ENCODE assay signal across 9 cellular contexts in the genomic region with DNA sequence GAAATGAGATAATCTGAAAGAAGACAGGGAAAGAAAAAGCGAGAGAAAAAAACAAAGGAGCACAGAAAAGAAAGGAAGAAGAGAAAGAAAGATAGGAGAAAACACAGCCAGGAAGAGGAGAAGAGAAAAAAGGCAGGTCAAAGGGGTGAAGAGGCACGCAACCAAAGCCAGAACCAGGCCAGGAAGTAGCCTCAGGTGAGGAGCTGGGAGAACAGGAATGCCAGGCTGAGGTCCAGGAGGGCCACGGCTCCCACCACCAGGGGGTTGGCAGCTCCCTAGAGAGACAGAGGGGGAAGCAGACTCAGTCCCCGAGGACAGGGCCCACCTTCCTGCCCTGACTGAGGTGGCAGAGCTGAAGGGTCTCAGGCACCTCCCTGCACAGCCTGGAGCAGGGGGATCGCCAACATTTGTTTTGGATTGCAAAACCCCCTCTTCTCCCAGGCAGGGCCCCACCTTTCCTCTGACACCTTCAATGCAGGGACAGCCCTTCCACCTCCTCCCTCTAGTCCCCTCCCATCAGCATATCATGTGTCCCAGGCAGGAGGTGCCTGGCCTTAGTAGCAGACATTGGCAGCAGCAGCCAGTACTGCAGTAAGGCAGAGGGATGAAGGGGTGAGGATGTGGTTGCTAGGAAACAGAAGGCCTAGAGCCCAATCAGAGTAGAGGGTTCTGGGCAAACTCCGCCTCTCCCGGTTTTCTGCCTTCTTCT. TPM values are rescaled to one million over a fixed set of nuclear protein-coding genes. Genes with fewer than 3 reads are reported as not detected.
DNase-seq lines count a peak whose midpoint lies in the region; ATAC-seq and TF ChIP-seq lines count a peak whose summit lies in the region.
"Had no signal": no experiment of that assay in that cellular context is flagged by ENCODE, and none has a peak within 500 bp of the region (broad histone marks: within the 10 kb centered on the region; RNA-seq: fewer than 3 reads in every experiment).

No MANE protein-coding gene starts in this region.

- H3K4me2 ChIP-seq in Loucy (ENCODE audit: low read depth, low read length, poor library complexity, severe bottlenecking), result peak overlapping the region; percentile 90

- no peak for TF ChIP-seq CTCF in Loucy (conservative IDR thresholded peaks at IDR 0.05; ENCODE audit: low read length)
- no peak for TF ChIP-seq CTCF in mesothelial cell of epicardium (IDR thresholded peaks at IDR 0.05; ENCODE audit: unreplicated experiment)
- no peak for TF ChIP-seq CTCF in gastroesophageal sphincter (IDR thresholded peaks at IDR 0.05)

- peaks cover 25% of the 10 kb centered on the region for H3K79me2 ChIP-seq in Loucy (ENCODE audit: insufficient read depth, low read length)

- H3K27me3 ChIP-seq in Loucy (ENCODE audit: insufficient read depth, low read length, poor library complexity, severe bottlenecking), result no peaks in the 10 kb centered on the region
- H3K27me3 ChIP-seq in gastroesophageal sphincter, result peaks cover 42% of the 10 kb centered on the region
- no peaks in the 10 kb centered on the region for H3K27me3 ChIP-seq in right cardiac atrium (ENCODE audit: control insufficient read depth, insufficient read depth)

- TF ChIP-seq EP300 in gastroesophageal sphincter (IDR thresholded peaks at IDR 0.05), result no peak

- peak overlapping the region; percentile 83 for H3K9ac ChIP-seq in Loucy (ENCODE audit: low read depth, low read length, poor library complexity, severe bottlenecking)

- H3K27me3 Mint-ChIP-seq in mesothelial cell of epicardium (ENCODE audit: low read depth), result peaks cover 32% of the 10 kb centered on the region

- H3K4me1 Mint-ChIP-seq in mesothelial cell of epicardium, result peaks cover 33% of the 10 kb centered on the region

- 56 to 60% methylated on average over 3 to 5 of the region's 7 CpGs for WGBS in gastroesophageal sphincter (ENCODE audit: low coverage in 1 of 2), 2 donors
- WGBS in right cardiac atrium, result 65% methylated on average over 7 of the region's 7 CpGs

- DNase-seq in ELF-1 (ENCODE audit: low read depth, low spot score) (peak; percentile 77), anterior cingulate cortex (lab: John Stamatoyannopoulos, UW) (peak in 49 of 58 donors; percentile 22 to 94 (median 69)), mesothelial cell of epicardium (ENCODE audit: low spot score in 2 of 2, unreplicated experiment in 2 of 2) (no peak), right cardiac atrium (no peak), GM19238 (ENCODE audit: insufficient read length, low spot score) (no peak)

- peak overlapping the region; percentile 83 for H3K27ac Mint-ChIP-seq in mesothelial cell of epicardium

- H3K9me3 Mint-ChIP-seq in mesothelial cell of epicardium, result no peaks in the 10 kb centered on the region

- H3K4me1 ChIP-seq in Loucy (ENCODE audit: insufficient read depth, low read length, poor library complexity, severe bottlenecking) (peaks cover 36% of the 10 kb centered on the region), gastroesophageal sphincter (peaks cover 0 to 19% (median 0%) of the 10 kb centered on the region in 3 donors), right cardiac atrium (ENCODE audit: control insufficient read depth, insufficient read depth, low read length) (no peaks in the 10 kb centered on the region)

- no peak overlapping the region for H3K4me3 ChIP-seq in Loucy (ENCODE audit: low read length, poor library complexity, severe bottlenecking)
- H3K4me3 ChIP-seq in gastroesophageal sphincter, result no peak overlapping the region
- no peak overlapping the region for H3K4me3 ChIP-seq in right cardiac atrium (ENCODE audit: low read length)

- intact Hi-C loops in right cardiac atrium (cut with DNase I), result loop anchor here in 2 of 4 donors (10.0 kb wide), 1 partner anchor 245 kb away; a partner anchor contains a TSS

- no peak for TF ChIP-seq POLR2A in gastroesophageal sphincter (IDR thresholded peaks at IDR 0.05)

- peaks cover 15% of the 10 kb centered on the region for H4K20me1 ChIP-seq in Loucy (ENCODE audit: insufficient read depth, low read length, poor library complexity, severe bottlenecking)

- H3K4me3 Mint-ChIP-seq in mesothelial cell of epicardium, result no peak overlapping the region

- H3K27ac ChIP-seq in gastroesophageal sphincter, result no peak overlapping the region
- H3K27ac ChIP-seq in right cardiac atrium (ENCODE audit: low read length), result no peak overlapping the region

- H3K9me3 ChIP-seq in Loucy (ENCODE audit: insufficient read depth, low read depth, low read length), result no peaks in the 10 kb centered on the region
- H3K9me3 ChIP-seq in gastroesophageal sphincter, result no peaks in the 10 kb centered on the region
- no peaks in the 10 kb centered on the region for H3K9me3 ChIP-seq in right cardiac atrium (ENCODE audit: control insufficient read depth, low read length)

- H2AFZ ChIP-seq in Loucy (ENCODE audit: low read length), result 0 out of 2 replicates have a peak overlapping the region, but pooled peaks have one; percentile 13

- H3F3A ChIP-seq in Loucy (ENCODE audit: low read depth), result peaks cover 8% of the 10 kb centered on the region; the same call in 1 of the 2 replicates

- H3K36me3 ChIP-seq in Loucy (ENCODE audit: insufficient read depth, low read length) (peaks cover 12% of the 10 kb centered on the region; the same call in 1 of the 2 replicates), gastroesophageal sphincter (no peaks in the 10 kb centered on the region)

- ATAC-seq in gastroesophageal sphincter (no peak), right cardiac atrium (no peak), GM19455 (IDR thresholded peaks at IDR 0.05; ENCODE audit: unreplicated experiment) (no peak)

- H3K9me2 ChIP-seq in Loucy (replicated peaks; ENCODE audit: low read depth, low read length), result no peaks in the 10 kb centered on the region

- no peaks in the 10 kb centered on the region for H3K36me3 Mint-ChIP-seq in mesothelial cell of epicardium

RNA-seq across cellular contexts. Expression of a gene that starts 2.0 kb away (rescaled TPM):
- total RNA-seq in mesothelial cell of epicardium (268 to 271 TPM (median 269 TPM) in 3 replicates), gastroesophageal sphincter (10 to 100 TPM in 3 of 4 donors, 1 to 10 TPM in 1; 7.2 to 43.1 (median 21.9) TPM), right cardiac atrium (10 to 100 TPM; 13.8 to 17.9 (median 15.4) TPM)
- 12.9 TPM for polyA plus RNA-seq in right cardiac atrium

RNA-seq across cellular contexts. Expression of a gene that starts 9.0 kb away (rescaled TPM):
- total RNA-seq in mesothelial cell of epicardium (6.4 to 7.4 TPM (median 7.3 TPM) in 3 replicates), gastroesophageal sphincter (1 to 10 TPM in 3 of 4 donors, under 1 TPM in 1; 0.78 to 2.7 (median 1.5) TPM), right cardiac atrium (under 1 TPM; 0.11 to 0.38 (median 0.27) TPM)
- polyA plus RNA-seq in right cardiac atrium, result 0.23 TPM
- total RNA-seq: NCI-H460 had no signal

RNA-seq across cellular contexts. Expression of a gene that starts 13.5 kb away (rescaled TPM):
- total RNA-seq in mesothelial cell of epicardium (13.9 to 17.7 TPM (median 15.2 TPM) in 3 replicates), gastroesophageal sphincter (10 to 100 TPM; 17.7 to 28.8 (median 21.3) TPM), right cardiac atrium (10 to 100 TPM; 18.8 to 21.5 (median 20.9) TPM)
- 22.9 TPM for polyA plus RNA-seq in right cardiac atrium

RNA-seq across cellular contexts. Expression of a gene that starts 18.0 kb away (rescaled TPM):
- total RNA-seq in mesothelial cell of epicardium (9.8 to 14.4 TPM (median 13.7 TPM) in 3 replicates), gastroesophageal sphincter (1 to 10 TPM in 2 of 4 donors, under 1 TPM in 2; 0.13 to 2.5 (median 1.2) TPM), right cardiac atrium (1 to 10 TPM in 1 of 4 donors, under 1 TPM in 3; 0.31 to 1.0 (median 0.87) TPM)
- polyA plus RNA-seq in right cardiac atrium, result 0.50 TPM

Comparison
In these comparisons a context has a peak if more than half of its experiments do, and no peak if none do; other contexts are left out.
1. DNase-seq: peak in ELF-1 (single experiment) and anterior cingulate cortex (49 of 58); none in mesothelial cell of epicardium (0 of 2), right cardiac atrium (0 of 3) and GM19238 (single experiment).